In the genomic region with DNA sequence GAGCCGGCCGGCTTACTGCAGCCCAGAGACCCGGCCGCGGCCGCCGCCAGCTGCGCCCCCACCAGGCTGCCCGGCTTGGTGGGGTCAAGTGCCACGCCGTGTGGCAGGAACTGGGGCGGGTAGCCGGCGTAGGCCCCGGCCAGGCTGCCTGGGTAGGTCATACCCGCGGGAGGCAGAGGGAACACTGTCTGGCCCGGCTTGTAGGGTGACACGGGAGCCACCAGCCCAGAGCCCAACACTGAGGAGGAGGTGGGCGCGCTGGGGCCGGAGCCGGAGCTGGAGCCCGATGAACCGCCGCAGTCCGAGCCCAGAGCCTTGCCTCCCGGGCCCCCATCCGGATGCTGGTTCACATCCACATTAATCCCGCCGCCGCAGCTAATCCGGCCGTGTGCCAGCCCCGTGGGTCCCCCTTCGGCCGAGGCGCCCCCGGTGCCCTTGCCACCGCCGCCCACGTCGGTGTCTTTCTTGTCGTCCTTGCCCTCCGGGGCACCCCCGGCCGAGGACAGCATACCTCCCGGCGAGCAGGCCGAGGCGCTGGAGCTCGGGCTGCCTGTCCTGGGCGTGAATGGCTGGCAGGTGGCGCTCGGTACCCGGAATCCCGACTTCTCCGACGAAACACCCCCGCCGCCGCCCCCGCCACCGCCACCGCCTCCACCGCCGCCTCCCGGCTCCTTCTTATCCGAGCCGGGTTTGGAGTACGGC, we compare ENCODE assay signal across 1 cellular context.
TF ChIP-seq lines count a peak whose summit lies in the region.

No MANE protein-coding gene starts in this region.

TF ChIP-seq in endothelial cell of umbilical vein, 7 proteins besides CTCF, POLR2A, EP300 and RAD21:
- TF ChIP-seq GATA2 (IDR thresholded peaks at IDR 0.05; ENCODE audit: insufficient read depth, insufficient read length, low read depth, low read length) (no peak), MYC (IDR thresholded peaks at IDR 0.05; ENCODE audit: low read depth, low read length) (no peak), JUN (IDR thresholded peaks at IDR 0.05; ENCODE audit: borderline replicate concordance, insufficient read depth, insufficient read length, low read depth) (no peak), POLR2AphosphoS5 (IDR thresholded peaks at IDR 0.05; ENCODE audit: insufficient read depth, low read depth, low read length) (no peak)
- TF ChIP-seq, protein P1, sequence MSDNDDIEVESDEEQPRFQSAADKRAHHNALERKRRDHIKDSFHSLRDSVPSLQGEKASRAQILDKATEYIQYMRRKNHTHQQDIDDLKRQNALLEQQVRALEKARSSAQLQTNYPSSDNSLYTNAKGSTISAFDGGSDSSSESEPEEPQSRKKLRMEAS (IDR thresholded peaks at IDR 0.05; ENCODE audit: insufficient read depth, insufficient read length): no peak
